Comparison of ENCODE assay signal across 8 cellular contexts in genomic region chr10:95183451-95184230, GRCh38. TPM values are rescaled to one million over a fixed set of nuclear protein-coding genes. Genes with fewer than 3 reads are reported as not detected.
DNase-seq lines count a peak whose midpoint lies in the region; ATAC-seq, FAIRE-seq and TF ChIP-seq lines count a peak whose summit lies in the region.

No MANE protein-coding gene starts in this region.

- in situ Hi-C loops in ACHN (cut with HindIII; ENCODE audit: low pct_ligation_motif_present, low pct_unique_long_range_greater_than_20kb, low sequenced_read_pairs) (loop anchor here (25.0 kb wide), 1 partner anchor 179 kb away; no protein-coding TSS in a partner anchor), HepG2 (cut with HindIII; ENCODE audit: extremely low pct_ligation_motif_present, low pct_unique_long_range_greater_than_20kb) (no loop called here)

- no peak overlapping the region for H3K27ac ChIP-seq in HepG2 (ENCODE audit: extremely low read length, insufficient read depth, low read length)

- CTCF ChIA-PET in HepG2 (lab: Yijun Ruan, JAX; ENCODE audit: low intra/inter-chr PET ratio, low total read pairs), result no interaction called here

- ATAC-seq in GM18861 (IDR thresholded peaks at IDR 0.05; ENCODE audit: unreplicated experiment) (peak; percentile 92), HG03064 (IDR thresholded peaks at IDR 0.05; ENCODE audit: low read depth, unreplicated experiment) (peak; percentile 99), HepG2 (no peak)

- H3K9ac ChIP-seq in HepG2 (ENCODE audit: insufficient read depth, low read depth, low read length), result no peak overlapping the region

- no peak overlapping the region for H3K4me2 ChIP-seq in HepG2 (ENCODE audit: low read depth, low read length)

- no peak for FAIRE-seq in HepG2 (lab: Jason Lieb, UNC)

- no TSS peak for BruUV-seq in HepG2 (replicated peaks; lab: Mats Ljungman, UMichigan)

- DNase-seq in ACHN (peak; percentile 90), NCI-H226 (peak; percentile 67), dedifferentiated amniotic fluid mesenchymal stem cell (ENCODE audit: extremely low spot score) (peak; percentile 67), HepG2 (ENCODE audit: low spot score) (no peak)
- DNase-seq in activated CD4-positive, alpha-beta T cell treated with anti-CD3 and anti-CD28 coated beads for 4 hours, result peak; percentile 20 to 53
- DNase-seq in stimulated activated CD4-positive, alpha-beta T cell treated with anti-CD3 and anti-CD28 coated beads, Interleukin-4, amount 100 ng/mL, for 1 hour, result peak; percentile 73

- no peak overlapping the region for H3K4me3 ChIP-seq in HepG2 (replicated peaks in 1 of 3; ENCODE audit: insufficient read depth in 1 of 3, low read depth in 2 of 3, low read length in 3 of 3)

- no peaks in the 10 kb centered on the region for H3K9me3 ChIP-seq in HepG2 (ENCODE audit: low read length)

- no peak for TF ChIP-seq RAD21 in HepG2 (CRISPR knock-in tag; IDR thresholded peaks at IDR 0.05)

- peaks cover 43% of the 10 kb centered on the region for H3K4me1 ChIP-seq in HepG2 (ENCODE audit: insufficient read depth, low read length)

- TF ChIP-seq POLR2A in HepG2 (IDR thresholded peaks at IDR 0.05; ENCODE audit: insufficient read depth in 1 of 2, low read depth in 2 of 2, low read length in 2 of 2), result no peak

- H2AFZ ChIP-seq in HepG2 (ENCODE audit: low read length), result no peak overlapping the region

- no peaks in the 10 kb centered on the region for H4K20me1 ChIP-seq in HepG2 (ENCODE audit: insufficient read depth, low read length)

- TF ChIP-seq CTCF in HepG2 (CRISPR knock-in tag; IDR thresholded peaks at IDR 0.05), result no peak

- H3K79me2 ChIP-seq in HepG2 (ENCODE audit: insufficient read depth, low read length), result no peaks in the 10 kb centered on the region

- H3K36me3 ChIP-seq in HepG2 (replicated peaks in 1 of 2; ENCODE audit: control insufficient read depth in 1 of 2, insufficient read depth in 2 of 2, low read length in 2 of 2), result no peaks in the 10 kb centered on the region

- WGBS in HepG2 (ENCODE audit: low lambda C conversion rate), result 98% methylated on average over 58 of the region's 80 CpGs

- intact Hi-C loops in HepG2 (cut with micrococcal nuclease; ENCODE audit: unreplicated experiment), result no loop called here

- TF ChIP-seq EP300 in HepG2 (IDR thresholded peaks at IDR 0.05; ENCODE audit: low read depth in 2 of 2, low read length in 2 of 2) (no peak), HepG2 (CRISPR knock-in tag; IDR thresholded peaks at IDR 0.05; ENCODE audit: borderline replicate concordance) (no peak)

- POLR2A ChIA-PET in HepG2 (lab: Yijun Ruan, JAX), result no interaction called here

- H3K27me3 ChIP-seq in HepG2 (ENCODE audit: control insufficient read depth in 1 of 2, insufficient read depth in 2 of 2, low read length in 2 of 2), result no peaks in the 10 kb centered on the region

TF ChIP-seq in HepG2, 621 proteins besides CTCF, POLR2A, EP300 and RAD21:
- TF ChIP-seq ZBTB33 (CRISPR knock-in tag; IDR thresholded peaks at IDR 0.05) (0 out of 2 replicates have a peak, but pooled peaks have one; percentile 31), DDIT3 (CRISPR knock-in tag; IDR thresholded peaks at IDR 0.05) (no peak), FOXO4 (CRISPR knock-in tag; conservative IDR thresholded peaks at IDR 0.05) (no peak), ZNF17 (CRISPR knock-in tag; IDR thresholded peaks at IDR 0.05) (no peak), HNRNPL (IDR thresholded peaks at IDR 0.05; ENCODE audit: low read depth, low read length) (no peak)
TF ChIP-seq in HepG2: peak in this region for 1.

RNA-seq across cellular contexts. Expression of gene ACSM6, which starts 10.4 kb away (rescaled TPM):
- not detected in 2 replicates for total RNA-seq in HepG2 (2016; rRNA removed; fragmentation: Illumina TruSeq; extraction: Trizol)
- not detected in 2 replicates for total RNA-seq in HepG2 (2016; cell fraction: cytosol; rRNA removed; fragmentation: Illumina TruSeq; extraction: Trizol; ENCODE audit: low read depth)
- total RNA-seq in HepG2 (2016; cell fraction: insoluble cytoplasmic fraction; rRNA removed; fragmentation: Illumina TruSeq; extraction: Trizol), result not detected in 2 replicates
- not detected in 2 replicates for total RNA-seq in HepG2 (2016; cell fraction: membrane; rRNA removed; fragmentation: Illumina TruSeq; extraction: Trizol)
- total RNA-seq in HepG2 (2016; cell fraction: nucleus; rRNA removed; fragmentation: Illumina TruSeq; extraction: Trizol), result not detected in 2 replicates
- not detected in 2 replicates for polyA plus RNA-seq in HepG2 (2011; rRNA removed)
- not detected in 2 replicates for polyA plus RNA-seq in HepG2 (2011; cell fraction: cytosol; rRNA removed)
- polyA plus RNA-seq in HepG2 (2011; cell fraction: nucleus; rRNA removed), result not detected in 2 replicates
- polyA plus RNA-seq in HepG2 (2012), result not detected in 2 replicates
- polyA plus RNA-seq in HepG2 (2016; cell fraction: cytosol; fragmentation: Illumina TruSeq; extraction: Trizol; ENCODE audit: low read depth), result not detected in 2 replicates
- polyA plus RNA-seq in HepG2 (2016; cell fraction: insoluble cytoplasmic fraction; fragmentation: Illumina TruSeq; extraction: Trizol; ENCODE audit: low read depth), result not detected in 2 replicates
- not detected in 2 replicates for polyA plus RNA-seq in HepG2 (2016; cell fraction: membrane; fragmentation: Illumina TruSeq; extraction: Trizol; ENCODE audit: low read depth)
- not detected in 2 replicates for polyA plus RNA-seq in HepG2 (2016; cell fraction: nucleus; fragmentation: Illumina TruSeq; extraction: Trizol; ENCODE audit: insufficient read depth, low read depth)
- not detected in 2 replicates for polyA minus RNA-seq in HepG2 (2011; rRNA and poly(A)+ RNA removed; ENCODE audit: low replicate concordance)
- not detected in 2 replicates for polyA minus RNA-seq in HepG2 (2011; cell fraction: cytosol; rRNA and poly(A)+ RNA removed)
- not detected in 2 replicates for polyA minus RNA-seq in HepG2 (2011; cell fraction: nucleus; rRNA and poly(A)+ RNA removed)
